20 cellular contexts compared by ENCODE assay signal in the genomic region with DNA sequence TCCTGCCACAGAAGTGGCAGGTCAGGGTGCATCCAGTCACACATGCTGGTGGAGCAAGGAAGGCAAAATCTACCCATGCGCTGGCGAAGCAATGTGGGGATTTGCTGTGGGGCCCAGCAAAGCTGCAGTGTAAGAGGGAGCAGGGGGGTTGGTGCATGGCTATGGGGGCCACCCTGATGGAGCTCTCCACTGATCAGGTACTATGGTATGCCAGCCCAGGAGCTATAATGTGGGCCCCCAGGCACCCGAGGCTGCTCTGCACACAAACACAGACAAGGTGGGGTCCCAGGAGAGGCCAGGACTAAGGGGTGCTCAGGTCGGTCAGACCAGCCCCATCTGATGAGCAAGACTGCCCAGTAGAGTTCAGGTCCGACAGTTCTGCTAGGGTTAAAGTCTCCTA.
A peak's percentile ranks its signal among the peaks of the same experiment; 100 is the strongest.
DNase-seq lines count a peak whose midpoint lies in the region; ATAC-seq and TF ChIP-seq lines count a peak whose summit lies in the region.
"Had no signal": no experiment of that assay in that cellular context is flagged by ENCODE, and none has a peak within 500 bp of the region (broad histone marks: within the 10 kb centered on the region; RNA-seq: fewer than 3 reads in every experiment).

No MANE protein-coding gene starts in this region.

- H3K4me3 Mint-ChIP-seq in H9, result no peak overlapping the region
- no peak overlapping the region for H3K4me3 Mint-ChIP-seq in stimulated activated naive B cell treated with anti-CD40 and anti-IgM and Interleukin-4, amounts not matched to agents 10 μg/mL and 1 μg/mL and 100 μg/mL, for 72 hours
- H3K4me3 Mint-ChIP-seq: CD4-positive, CD25-positive, alpha-beta regulatory T cell; CD8-positive, alpha-beta memory T cell; HFFc6; IgD-negative memory B cell had no signal

- no peak overlapping the region for H3T11ph ChIP-seq in H9 (ENCODE audit: low read length)

- no peak overlapping the region for H3K14ac ChIP-seq in H9 (ENCODE audit: insufficient read depth, low read length)
- H3K14ac ChIP-seq in trophoblast cell (ENCODE audit: low read length), result no peak overlapping the region

- H4K5ac ChIP-seq in H9 (ENCODE audit: insufficient read length, low read depth, low read length), result no peak overlapping the region

- ATAC-seq in heart right ventricle (peak in 5 of 8 donors; percentile 6 to 64 (median 11)), HG03378 (IDR thresholded peaks at IDR 0.05; ENCODE audit: unreplicated experiment) (no peak)
- ATAC-seq in stimulated activated naive B cell treated with anti-CD40 and anti-IgM and Interleukin-4, amounts not matched to agents 10 μg/mL and 1 μg/mL and 100 μg/mL, for 72 hours (replicated peaks), result no peak
- ATAC-seq: GM12878, HCT116 had no signal

- H4K91ac ChIP-seq in H9 (ENCODE audit: insufficient read length, low read depth, low read length) (no peak overlapping the region), trophoblast cell (ENCODE audit: low read depth, low read length) (no peak overlapping the region)

- no peak overlapping the region for H3K4ac ChIP-seq in H9 (ENCODE audit: low read depth, low read length)
- no peak overlapping the region for H3K4ac ChIP-seq in trophoblast cell (ENCODE audit: low read depth, low read length)

- TF ChIP-seq CTCF in H9 (conservative IDR thresholded peaks at IDR 0.05) (no peak), heart right ventricle (IDR thresholded peaks at IDR 0.05) (no peak), esophagus squamous epithelium (IDR thresholded peaks at IDR 0.05) (no peak)

- no peaks in the 10 kb centered on the region for H3K27me3 Mint-ChIP-seq in H9 (ENCODE audit: low read depth)
- H3K27me3 Mint-ChIP-seq in stimulated activated naive B cell treated with anti-CD40 and anti-IgM and Interleukin-4, amounts not matched to agents 10 μg/mL and 1 μg/mL and 100 μg/mL, for 72 hours, result no peaks in the 10 kb centered on the region
- H3K27me3 Mint-ChIP-seq: CD4-positive, CD25-positive, alpha-beta regulatory T cell; IgD-negative memory B cell had no signal

- H4K8ac ChIP-seq in H9 (replicated peaks; ENCODE audit: insufficient read length, low read depth, low read length) (no peak overlapping the region), trophoblast cell (ENCODE audit: low read depth, low read length) (no peak overlapping the region)

- no peaks in the 10 kb centered on the region for H3K79me1 ChIP-seq in H9 (ENCODE audit: insufficient read depth, low read depth, low read length, poor library complexity, severe bottlenecking)
- H3K79me1 ChIP-seq in trophoblast cell (ENCODE audit: low read length), result no peaks in the 10 kb centered on the region

- H2BK5ac ChIP-seq in H9 (ENCODE audit: insufficient read length, low read length), result no peak overlapping the region
- H2BK5ac ChIP-seq in trophoblast cell (ENCODE audit: low read depth, low read length, poor library complexity), result no peak overlapping the region

- H2AFZ ChIP-seq in H9 (ENCODE audit: low read length) (no peak overlapping the region), trophoblast cell (ENCODE audit: insufficient read depth, low read length, poor library complexity) (no peak overlapping the region)

- H3K56ac ChIP-seq in H9 (ENCODE audit: insufficient read length, low read depth, low read length), result no peak overlapping the region

- peaks cover 2% of the 10 kb centered on the region for H3K23me2 ChIP-seq in H9 (ENCODE audit: insufficient read length, low read depth, low read length, poor library complexity, severe bottlenecking)

- no peak for DNase-seq in H9
- no peak for DNase-seq in heart right ventricle
- DNase-seq in trophoblast cell, result no peak
- no peak for DNase-seq in esophagus squamous epithelium (lab: John Stamatoyannopoulos, UW)
- DNase-seq in stimulated activated naive B cell treated with anti-CD40 and anti-IgM and Interleukin-4, amounts not matched to agents 10 μg/mL and 1 μg/mL and 100 μg/mL, for 72 hours, result no peak
- DNase-seq: ACHN; BE2C; C1 segment of cervical spinal cord; CD4-positive, CD25-positive, alpha-beta regulatory T cell; CD8-positive, alpha-beta memory T cell; COR-L47; DMS 273 treated with DMSO at 0.1 percent for 48 hours; DMS53; DND-41; EL; HFFc6 had no signal

- peak overlapping the region; percentile 32 for H2AK5ac ChIP-seq in H9 (ENCODE audit: insufficient read length, low read length)
- H2AK5ac ChIP-seq in trophoblast cell (ENCODE audit: low read length), result no peak overlapping the region

- H3K4me1 Mint-ChIP-seq in H9, result no peaks in the 10 kb centered on the region
- no peaks in the 10 kb centered on the region for H3K4me1 Mint-ChIP-seq in stimulated activated naive B cell treated with anti-CD40 and anti-IgM and Interleukin-4, amounts not matched to agents 10 μg/mL and 1 μg/mL and 100 μg/mL, for 72 hours
- H3K4me1 Mint-ChIP-seq: CD4-positive, CD25-positive, alpha-beta regulatory T cell; CD8-positive, alpha-beta memory T cell had no signal

- H2BK120ac ChIP-seq in H9 (ENCODE audit: low read depth, low read length, poor library complexity, severe bottlenecking) (no peak overlapping the region), trophoblast cell (ENCODE audit: insufficient read depth, low read length, poor library complexity) (no peak overlapping the region)

- H3K9me3 Mint-ChIP-seq in H9, result peaks cover 12% of the 10 kb centered on the region in 2 experiments; a peak in 4 of 5 replicates
- H3K9me3 Mint-ChIP-seq in stimulated activated naive B cell treated with anti-CD40 and anti-IgM and Interleukin-4, amounts not matched to agents 10 μg/mL and 1 μg/mL and 100 μg/mL, for 72 hours, result peaks cover 13 to 14% of the 10 kb centered on the region in 2 donors

- no peak overlapping the region for H2BK15ac ChIP-seq in H9 (ENCODE audit: low read depth, low read length)

- H3K36me3 ChIP-seq in heart right ventricle (no peaks in the 10 kb centered on the region), trophoblast cell (ENCODE audit: control insufficient read depth in 1 of 2, insufficient read depth in 2 of 2, low read length in 2 of 2) (no peaks in the 10 kb centered on the region), esophagus squamous epithelium (no peaks in the 10 kb centered on the region)
- H3K36me3 ChIP-seq: BE2C had no signal

- no peak for TF ChIP-seq POLR2A in esophagus squamous epithelium (IDR thresholded peaks at IDR 0.05)

- no peak overlapping the region for H4K12ac ChIP-seq in trophoblast cell (ENCODE audit: low read depth, low read length)

- H3K4me3 ChIP-seq in heart right ventricle (no peak overlapping the region), trophoblast cell (ENCODE audit: low read depth, low read length) (peak overlapping the region; percentile 41), esophagus squamous epithelium (no peak overlapping the region)
- H3K4me3 ChIP-seq: GM12878 had no signal

- H3K79me2 ChIP-seq in H9 (ENCODE audit: insufficient read depth, low read length), result no peaks in the 10 kb centered on the region
- no peaks in the 10 kb centered on the region for H3K79me2 ChIP-seq in trophoblast cell (ENCODE audit: control insufficient read depth, insufficient read depth, low read length, poor library complexity)

- H2BK12ac ChIP-seq in H9 (ENCODE audit: insufficient read length, low read depth, low read length) (no peak overlapping the region), trophoblast cell (ENCODE audit: low read length) (no peak overlapping the region)

- H3K27ac ChIP-seq in H9 (ENCODE audit: insufficient read length, low read depth, low read length), result no peak overlapping the region
- H3K27ac ChIP-seq in heart right ventricle, result peak overlapping the region in 2 of 10 donors; percentile 2 to 39
- no peak overlapping the region for H3K27ac ChIP-seq in trophoblast cell (ENCODE audit: low read depth, low read length)
- no peak overlapping the region for H3K27ac ChIP-seq in esophagus squamous epithelium

- no peaks in the 10 kb centered on the region for H3K27me3 ChIP-seq in H9 (ENCODE audit: insufficient read depth, low read length)
- no peaks in the 10 kb centered on the region for H3K27me3 ChIP-seq in heart right ventricle
- H3K27me3 ChIP-seq in trophoblast cell (ENCODE audit: insufficient read depth, low read length), result no peaks in the 10 kb centered on the region
- no peaks in the 10 kb centered on the region for H3K27me3 ChIP-seq in esophagus squamous epithelium
- H3K27me3 ChIP-seq: BE2C had no signal

- intact Hi-C loops in heart right ventricle (cut with DNase I) (no loop called here), esophagus squamous epithelium (cut with DNase I) (no loop called here)

- no CpG with 5 or more reads among the region's 5 CpGs for WGBS in H9 (ENCODE audit: extremely low coverage, insufficient read length, low lambda C conversion rate)
- WGBS in heart right ventricle, 2 donors, result 93 to 95% methylated on average over 5 of the region's 5 CpGs
- WGBS in trophoblast cell (ENCODE audit: extremely low coverage, insufficient coverage, insufficient read length), result no CpG with 5 or more reads among the region's 5 CpGs
- WGBS in esophagus squamous epithelium, 2 donors, result 60 to 100% methylated on average over 2 to 3 of the region's 5 CpGs

- H3K36me3 Mint-ChIP-seq in H9 (ENCODE audit: insufficient read depth in 1 of 3, low read depth in 3 of 3), result peaks cover 0 to 4% (median 2%) of the 10 kb centered on the region in 3 experiments; a peak in 3 of 7 replicates
- peaks cover 0 to 14% of the 10 kb centered on the region in 2 donors for H3K36me3 Mint-ChIP-seq in stimulated activated naive B cell treated with anti-CD40 and anti-IgM and Interleukin-4, amounts not matched to agents 10 μg/mL and 1 μg/mL and 100 μg/mL, for 72 hours
- H3K36me3 Mint-ChIP-seq: CD4-positive, CD25-positive, alpha-beta regulatory T cell had no signal

- no peak overlapping the region for H3K23ac ChIP-seq in H9 (ENCODE audit: insufficient read length, low read depth, low read length)
- H3K23ac ChIP-seq in trophoblast cell (ENCODE audit: low read length), result no peak overlapping the region

- H4K20me1 ChIP-seq in H9 (ENCODE audit: control insufficient read depth, insufficient read depth, insufficient read length), result no peaks in the 10 kb centered on the region

- H3K9me3 ChIP-seq in H9 (ENCODE audit: control insufficient read depth, low read depth, low read length) (no peaks in the 10 kb centered on the region), heart right ventricle (peaks cover 0 to 31% (median 16%) of the 10 kb centered on the region in 11 donors), trophoblast cell (ENCODE audit: insufficient read depth, low read depth, low read length) (peaks cover 2% of the 10 kb centered on the region), esophagus squamous epithelium (peaks cover 0 to 14% (median 13%) of the 10 kb centered on the region in 3 donors)
- H3K9me3 ChIP-seq: BE2C had no signal

- no peak overlapping the region for H3K18ac ChIP-seq in H9 (ENCODE audit: insufficient read length, low read depth, low read length)
- no peak overlapping the region for H3K18ac ChIP-seq in trophoblast cell (ENCODE audit: low read length)

- H2BK20ac ChIP-seq in H9 (ENCODE audit: low read depth, low read length, poor library complexity, severe bottlenecking), result no peak overlapping the region

- no peak overlapping the region for H3K9ac ChIP-seq in H9 (ENCODE audit: extremely low read depth, insufficient read length, low read length)
- H3K9ac ChIP-seq in trophoblast cell (ENCODE audit: low read length), result no peak overlapping the region

- H3K4me2 ChIP-seq in H9 (ENCODE audit: insufficient read depth, insufficient read length, low read length) (no peak overlapping the region), trophoblast cell (ENCODE audit: low read length) (no peak overlapping the region)

- no peaks in the 10 kb centered on the region for H3K4me1 ChIP-seq in H9 (ENCODE audit: insufficient read depth, low read length)
- peaks cover 0 to 17% (median 0%) of the 10 kb centered on the region in 9 donors for H3K4me1 ChIP-seq in heart right ventricle
- H3K4me1 ChIP-seq in trophoblast cell (ENCODE audit: control insufficient read depth in 1 of 2, insufficient read depth in 2 of 2, low read length in 2 of 2), result no peaks in the 10 kb centered on the region
- H3K4me1 ChIP-seq in esophagus squamous epithelium, result no peaks in the 10 kb centered on the region
- H3K4me1 ChIP-seq: BE2C had no signal

- H3K27ac Mint-ChIP-seq in H9, result peak overlapping the region in 1 of 3 experiments; percentile 22; a peak in 2 of 7 replicates
- no peak overlapping the region for H3K27ac Mint-ChIP-seq in stimulated activated naive B cell treated with anti-CD40 and anti-IgM and Interleukin-4, amounts not matched to agents 10 μg/mL and 1 μg/mL and 100 μg/mL, for 72 hours
- H3K27ac Mint-ChIP-seq: CD4-positive, CD25-positive, alpha-beta regulatory T cell; CD8-positive, alpha-beta memory T cell; HFFc6; IgD-negative memory B cell had no signal

Comparison
In these comparisons a context has a peak if more than half of its experiments do, and no peak if none do; other contexts are left out.
1. ATAC-seq: peak in heart right ventricle (5 of 8); none in stimulated activated naive B cell treated with anti-CD40 and anti-IgM and Interleukin-4, amounts not matched to agents 10 μg/mL and 1 μg/mL and 100 μg/mL, for 72 hours (0 of 2) and HG03378 (single experiment).